In the genomic region with DNA sequence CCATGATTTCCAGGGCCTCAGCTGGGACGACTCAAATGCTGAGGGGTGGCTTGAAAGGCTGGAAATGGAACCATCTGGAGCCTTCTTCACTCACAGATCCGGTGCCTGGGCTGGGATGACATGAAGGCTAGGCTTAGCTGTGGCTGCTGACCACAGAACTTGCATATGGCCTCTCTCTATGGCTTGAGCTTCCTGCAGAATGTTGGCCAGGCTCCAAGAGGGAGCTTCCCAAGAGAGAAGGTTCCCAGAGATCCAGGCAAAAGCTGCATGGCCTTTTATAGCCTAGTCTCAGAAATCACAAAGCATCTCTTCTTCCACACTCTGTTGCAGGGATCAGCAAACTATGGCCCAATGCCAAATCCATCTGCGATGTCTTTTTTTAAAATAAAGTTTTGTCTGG, we compare ENCODE assay signal across 10 cellular contexts. TPM values are rescaled to one million over a fixed set of nuclear protein-coding genes. Genes with fewer than 3 reads are reported as not detected.
A peak's percentile ranks its signal among the peaks of the same experiment; 100 is the strongest.
DNase-seq lines count a peak whose midpoint lies in the region; ATAC-seq and TF ChIP-seq lines count a peak whose summit lies in the region.
"Had no signal": no experiment of that assay in that cellular context is flagged by ENCODE, and none has a peak within 500 bp of the region (broad histone marks: within the 10 kb centered on the region; RNA-seq: fewer than 3 reads in every experiment).

No MANE protein-coding gene starts in this region.

- no peaks in the 10 kb centered on the region for H3K4me1 Mint-ChIP-seq in activated CD4-positive, alpha-beta T cell treated with anti-CD3 and anti-CD28 coated beads, Interleukin-2, amount 10 ng/mL, durations not matched to agents 24 days and 14 days
- peaks cover 19% of the 10 kb centered on the region for H3K4me1 Mint-ChIP-seq in progenitor cell of endocrine pancreas (ENCODE audit: low read depth)

- H3K27ac Mint-ChIP-seq in activated CD4-positive, alpha-beta T cell treated with anti-CD3 and anti-CD28 coated beads, Interleukin-2, amount 10 ng/mL, durations not matched to agents 24 days and 14 days, result no peak overlapping the region
- H3K27ac Mint-ChIP-seq in progenitor cell of endocrine pancreas, result no peak overlapping the region

- no peaks in the 10 kb centered on the region for H3K36me3 ChIP-seq in gastrocnemius medialis
- H3K36me3 ChIP-seq: upper lobe of left lung had no signal

- ATAC-seq in gastrocnemius medialis, result peak; percentile 45 to 55

- H3K27ac ChIP-seq in gastrocnemius medialis, result no peak overlapping the region
- H3K27ac ChIP-seq: upper lobe of left lung had no signal

- H3K27me3 Mint-ChIP-seq in activated CD4-positive, alpha-beta T cell treated with anti-CD3 and anti-CD28 coated beads, Interleukin-2, amount 10 ng/mL, durations not matched to agents 24 days and 14 days, result peaks cover 12% of the 10 kb centered on the region
- no peaks in the 10 kb centered on the region for H3K27me3 Mint-ChIP-seq in progenitor cell of endocrine pancreas

- no peaks in the 10 kb centered on the region for H3K27me3 ChIP-seq in gastrocnemius medialis
- H3K27me3 ChIP-seq: upper lobe of left lung had no signal

- no peaks in the 10 kb centered on the region for H3K9me3 ChIP-seq in gastrocnemius medialis
- H3K9me3 ChIP-seq: upper lobe of left lung had no signal

- no peaks in the 10 kb centered on the region for H3K4me1 ChIP-seq in gastrocnemius medialis

- no peak overlapping the region for H3K4me3 Mint-ChIP-seq in activated CD4-positive, alpha-beta T cell treated with anti-CD3 and anti-CD28 coated beads, Interleukin-2, amount 10 ng/mL, durations not matched to agents 24 days and 14 days
- no peak overlapping the region for H3K4me3 Mint-ChIP-seq in progenitor cell of endocrine pancreas (ENCODE audit: low read depth)

- no peaks in the 10 kb centered on the region for H3K36me3 Mint-ChIP-seq in activated CD4-positive, alpha-beta T cell treated with anti-CD3 and anti-CD28 coated beads, Interleukin-2, amount 10 ng/mL, durations not matched to agents 24 days and 14 days (ENCODE audit: low read depth)
- peaks cover 4% of the 10 kb centered on the region for H3K36me3 Mint-ChIP-seq in progenitor cell of endocrine pancreas (ENCODE audit: insufficient read depth)

- peak; percentile 3 for DNase-seq in HK-2 (ENCODE audit: unreplicated experiment)
- peak; percentile 15 for DNase-seq in SK-N-DZ (ENCODE audit: low spot score)
- peak in 27 of 42 donors; percentile 6 to 75 (median 26) for DNase-seq in head of caudate nucleus
- DNase-seq in gastrocnemius medialis, result peak; percentile 6 to 29
- no peak for DNase-seq in activated CD4-positive, alpha-beta T cell treated with anti-CD3 and anti-CD28 coated beads, Interleukin-2, amount 10 ng/mL, durations not matched to agents 24 days and 14 days
- no peak for DNase-seq in stimulated activated CD4-positive, alpha-beta T cell treated with anti-CD3 and anti-CD28 coated beads, Interleukin-12 subunit alpha, Interleukin-12 subunit beta, amount 100 ng/mL, for 4 hours
- no peak for DNase-seq in progenitor cell of endocrine pancreas (ENCODE audit: low spot score, unreplicated experiment)
- DNase-seq: GOT3, KG1 had no signal

- intact Hi-C loops in head of caudate nucleus (cut with DNase I), result no loop called here
- intact Hi-C loops in gastrocnemius medialis (cut with DNase I; ENCODE audit: low total_unique reads), result no loop called here
- intact Hi-C loops in activated CD4-positive, alpha-beta T cell treated with anti-CD3 and anti-CD28 coated beads, Interleukin-2, amount 10 ng/mL, durations not matched to agents 24 days and 14 days (cut with micrococcal nuclease), result no loop called here

- in situ Hi-C loops in gastrocnemius medialis (cut with MboI; ENCODE audit: low sequenced_read_pairs in 4 of 4), result no loop called here

- TF ChIP-seq POLR2A in gastrocnemius medialis (IDR thresholded peaks at IDR 0.05), result no peak

- TF ChIP-seq CTCF in gastrocnemius medialis (IDR thresholded peaks at IDR 0.05 in 4 of 5, conservative IDR thresholded peaks at IDR 0.05 in 1 of 5), result no peak
- TF ChIP-seq CTCF in progenitor cell of endocrine pancreas (IDR thresholded peaks at IDR 0.05; ENCODE audit: unreplicated experiment), result no peak

- H3K4me3 ChIP-seq in gastrocnemius medialis, result no peak overlapping the region
- H3K4me3 ChIP-seq: upper lobe of left lung had no signal

- no peaks in the 10 kb centered on the region for H3K9me3 Mint-ChIP-seq in activated CD4-positive, alpha-beta T cell treated with anti-CD3 and anti-CD28 coated beads, Interleukin-2, amount 10 ng/mL, durations not matched to agents 24 days and 14 days
- H3K9me3 Mint-ChIP-seq in progenitor cell of endocrine pancreas (ENCODE audit: low read depth), result no peaks in the 10 kb centered on the region

RNA-seq across cellular contexts. Expression of gene GATM, which starts 44.8 kb away (rescaled TPM):
- polyA plus RNA-seq in SK-N-DZ (2014; cell fraction: cytosol; rRNA removed), result 1.1 and 1.7 TPM in 2 replicates
- polyA plus RNA-seq in SK-N-DZ (2014; cell fraction: nucleus; rRNA removed), result 1.4 and 5.8 TPM in 2 replicates
- 10 to 100 TPM; 18.0 to 92.1 (median 35.3) TPM for total RNA-seq in gastrocnemius medialis
- 0.65 and 1.0 TPM in 2 replicates for total RNA-seq in activated CD4-positive, alpha-beta T cell treated with anti-CD3 and anti-CD28 coated beads, Interleukin-2, amount 10 ng/mL, durations not matched to agents 24 days and 14 days
- 64.1 and 75.5 TPM in 2 replicates for total RNA-seq in progenitor cell of endocrine pancreas

Comparison
In these comparisons a context has a peak if more than half of its experiments do, and no peak if none do; other contexts are left out.
1. DNase-seq: peak in HK-2 (single experiment), SK-N-DZ (single experiment), head of caudate nucleus (27 of 42) and gastrocnemius medialis (2 of 2); none in activated CD4-positive, alpha-beta T cell treated with anti-CD3 and anti-CD28 coated beads, Interleukin-2, amount 10 ng/mL, durations not matched to agents 24 days and 14 days (single experiment), stimulated activated CD4-positive, alpha-beta T cell treated with anti-CD3 and anti-CD28 coated beads, Interleukin-12 subunit alpha, Interleukin-12 subunit beta, amount 100 ng/mL, for 4 hours (single experiment) and progenitor cell of endocrine pancreas (single experiment).